ENCODE assay signal across 34 cellular contexts in the genomic region with DNA sequence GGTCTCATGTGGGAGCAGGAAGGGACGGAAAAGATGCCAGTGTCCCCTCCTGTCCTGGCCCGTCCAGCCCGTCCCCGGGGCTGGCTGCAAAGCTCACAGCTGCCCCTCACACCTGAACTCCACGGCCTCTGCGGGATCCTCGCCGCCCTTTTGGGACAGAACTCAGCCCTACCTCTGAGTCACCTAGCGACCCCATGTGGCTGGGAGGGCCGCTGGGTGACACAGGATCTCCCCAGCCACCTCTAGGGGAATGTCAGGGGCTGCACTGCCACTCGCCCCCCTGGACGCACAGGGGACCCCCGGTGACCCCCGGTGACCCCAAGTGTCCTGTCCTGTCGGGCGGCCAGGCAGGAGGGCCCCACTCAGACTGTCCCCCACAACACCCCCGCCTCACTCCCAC. TPM values are rescaled to one million over a fixed set of nuclear protein-coding genes. Genes with fewer than 3 reads are reported as not detected.
"Had no signal": no experiment of that assay in that cellular context is flagged by ENCODE, and none has a peak within 500 bp of the region (broad histone marks: within the 10 kb centered on the region; RNA-seq: fewer than 3 reads in every experiment).

No MANE protein-coding gene starts in this region.

- H3K4me1 ChIP-seq: left lung, lower lobe of right lung, right atrium auricular region, right lobe of liver, stomach, testis, thyroid gland, transverse colon, upper lobe of left lung, vagina had no signal

- H3K4me3 Mint-ChIP-seq: naive thymus-derived CD8-positive, alpha-beta T cell; nephron; neural crest cell; stimulated activated naive B cell treated with anti-CD40 and anti-IgM and Interleukin-4, amounts not matched to agents 10 μg/mL and 1 μg/mL and 100 μg/mL, for 72 hours had no signal

- H3K27me3 ChIP-seq: left lung, neutrophil, ovary, right atrium auricular region, right lobe of liver, stomach, testis, thyroid gland, transverse colon, upper lobe of left lung, vagina had no signal

- H3K4me1 Mint-ChIP-seq: nephron, neural crest cell had no signal

- H3K9me3 ChIP-seq: left lung, lower lobe of right lung, neutrophil, ovary, right atrium auricular region, right lobe of liver, stomach, testis, thyroid gland, transverse colon, upper lobe of left lung, vagina had no signal

- DNase-seq: hypothalamus; islet precursor cell; left colon; lower lobe of right lung; mammary epithelial cell; mesenchymal stem cell; naive thymus-derived CD8-positive, alpha-beta T cell; occipital lobe; ovary; stimulated activated CD4-positive, alpha-beta T cell treated with anti-CD3 and anti-CD28 coated beads, Interleukin-12 subunit alpha, Interleukin-12 subunit beta, amount 100 ng/mL, for 4 hours; stimulated activated CD4-positive, alpha-beta T cell treated with anti-CD3 and anti-CD28 coated beads, Interleukin-15, amount 100 ng/mL, for 24 hours; stimulated activated CD4-positive, alpha-beta T cell treated with anti-CD3 and anti-CD28 coated beads, Interleukin-2, amount 100 ng/mL, for 24 hours; stimulated activated CD4-positive, alpha-beta T cell treated with anti-CD3 and anti-CD28 coated beads, Interleukin-4, amount 100 ng/mL, for 1 hour; stimulated activated naive B cell treated with anti-CD40 and anti-IgM and Interleukin-4, amounts not matched to agents 10 μg/mL and 1 μg/mL and 100 μg/mL, for 72 hours; stimulated activated naive CD8-positive, alpha-beta T cell treated with anti-CD3 and anti-CD28 coated beads, Interleukin-15, Interleukin-2, amounts not matched to agents 100 U/mL and 50 U/mL, for 24 hours; stomach; testis; thyroid gland; transverse colon had no signal

- H3K27ac Mint-ChIP-seq: naive thymus-derived CD8-positive, alpha-beta T cell; nephron; progenitor cell of endocrine pancreas; stimulated activated naive B cell treated with anti-CD40 and anti-IgM and Interleukin-4, amounts not matched to agents 10 μg/mL and 1 μg/mL and 100 μg/mL, for 72 hours had no signal

- H3K27me3 Mint-ChIP-seq: naive thymus-derived CD8-positive, alpha-beta T cell; progenitor cell of endocrine pancreas had no signal

- H3K4me3 ChIP-seq: left lung, lower lobe of right lung, ovary, right atrium auricular region, right lobe of liver, smooth muscle cell, stomach, thyroid gland, transverse colon, upper lobe of left lung, vagina had no signal

- H3K36me3 Mint-ChIP-seq: naive thymus-derived CD8-positive, alpha-beta T cell had no signal

- ATAC-seq: left colon; left lung; lower lobe of right lung; naive thymus-derived CD8-positive, alpha-beta T cell; stimulated activated naive B cell treated with anti-CD40 and anti-IgM and Interleukin-4, amounts not matched to agents 10 μg/mL and 1 μg/mL and 100 μg/mL, for 72 hours; stimulated activated naive CD8-positive, alpha-beta T cell treated with anti-CD3 and anti-CD28 coated beads, Interleukin-15, Interleukin-2, amounts not matched to agents 100 U/mL and 50 U/mL, for 24 hours had no signal

- H3K27ac ChIP-seq: left lung, lower lobe of right lung, neutrophil, ovary, right atrium auricular region, right lobe of liver, stomach, testis, thyroid gland, transverse colon, upper lobe of left lung, vagina had no signal

- H3K4me2 ChIP-seq: smooth muscle cell had no signal

- H3K36me3 ChIP-seq: left lung, lower lobe of right lung, neutrophil, ovary, right atrium auricular region, right lobe of liver, stomach, thyroid gland, transverse colon, upper lobe of left lung, vagina had no signal

RNA-seq across cellular contexts. Expression of gene FAM9B, which starts 0.7 kb away (rescaled TPM):
- total RNA-seq: left colon; mammary epithelial cell; mucosa of gallbladder; naive thymus-derived CD8-positive, alpha-beta T cell; neural crest cell; occipital lobe; ovary; progenitor cell of endocrine pancreas; pulmonary artery endothelial cell; renal cortical epithelial cell; right atrium auricular region; skeletal muscle tissue; smooth muscle cell; stomach; thyroid gland; transverse colon; vagina had no signal
- polyA plus RNA-seq: mammary epithelial cell; naive thymus-derived CD8-positive, alpha-beta T cell; smooth muscle cell; stomach; urinary bladder had no signal
